Comparison of ENCODE assay signal across 1 cellular context in the genomic region with DNA sequence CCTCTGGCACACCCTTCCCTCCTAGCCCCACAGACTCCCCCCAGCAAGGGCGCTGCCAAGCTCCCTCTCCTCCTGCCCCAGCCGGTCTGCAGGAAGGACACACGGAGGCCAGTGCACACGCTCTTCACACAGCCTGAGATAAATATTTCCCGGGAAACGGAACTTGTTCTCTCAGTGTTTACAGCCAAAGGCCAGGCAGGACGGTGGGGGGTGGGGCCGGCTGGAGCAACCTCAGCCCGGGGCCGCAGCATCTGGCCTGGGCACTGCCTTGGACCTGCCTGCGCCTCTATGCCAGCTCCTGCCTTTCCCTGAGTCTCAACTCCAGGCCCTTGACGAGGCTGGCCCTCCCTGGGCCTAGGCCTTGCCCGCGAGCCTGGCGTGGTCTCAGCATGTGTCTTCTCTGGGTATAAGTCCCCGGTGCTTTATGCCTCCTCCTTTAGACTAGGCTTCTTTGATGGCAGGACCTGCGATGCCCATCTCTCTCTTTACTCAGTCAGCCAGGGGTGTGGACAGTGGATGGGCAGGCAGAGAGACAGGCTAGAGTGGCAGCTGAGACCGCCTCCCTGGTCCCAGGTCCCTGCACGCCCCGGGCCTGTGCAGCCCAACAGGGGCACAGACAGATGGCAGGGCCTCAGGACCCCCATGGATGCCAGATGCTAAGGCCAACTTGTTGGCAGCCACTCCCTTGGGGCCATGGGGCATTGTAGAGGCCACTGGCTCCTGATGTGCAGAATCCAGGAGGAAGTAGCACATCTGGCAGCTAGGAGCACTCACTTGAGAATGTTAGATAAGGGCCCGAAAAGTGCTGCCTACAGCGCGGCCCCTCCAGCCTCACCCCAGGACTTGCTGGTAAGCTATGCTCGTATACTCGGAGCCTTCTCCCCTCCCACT.
TF ChIP-seq lines count a peak whose summit lies in the region.

No MANE protein-coding gene starts in this region.

TF ChIP-seq in K562, 482 proteins besides CTCF, POLR2A, EP300 and RAD21 (continued from another document):
- TF ChIP-seq, protein P1, sequence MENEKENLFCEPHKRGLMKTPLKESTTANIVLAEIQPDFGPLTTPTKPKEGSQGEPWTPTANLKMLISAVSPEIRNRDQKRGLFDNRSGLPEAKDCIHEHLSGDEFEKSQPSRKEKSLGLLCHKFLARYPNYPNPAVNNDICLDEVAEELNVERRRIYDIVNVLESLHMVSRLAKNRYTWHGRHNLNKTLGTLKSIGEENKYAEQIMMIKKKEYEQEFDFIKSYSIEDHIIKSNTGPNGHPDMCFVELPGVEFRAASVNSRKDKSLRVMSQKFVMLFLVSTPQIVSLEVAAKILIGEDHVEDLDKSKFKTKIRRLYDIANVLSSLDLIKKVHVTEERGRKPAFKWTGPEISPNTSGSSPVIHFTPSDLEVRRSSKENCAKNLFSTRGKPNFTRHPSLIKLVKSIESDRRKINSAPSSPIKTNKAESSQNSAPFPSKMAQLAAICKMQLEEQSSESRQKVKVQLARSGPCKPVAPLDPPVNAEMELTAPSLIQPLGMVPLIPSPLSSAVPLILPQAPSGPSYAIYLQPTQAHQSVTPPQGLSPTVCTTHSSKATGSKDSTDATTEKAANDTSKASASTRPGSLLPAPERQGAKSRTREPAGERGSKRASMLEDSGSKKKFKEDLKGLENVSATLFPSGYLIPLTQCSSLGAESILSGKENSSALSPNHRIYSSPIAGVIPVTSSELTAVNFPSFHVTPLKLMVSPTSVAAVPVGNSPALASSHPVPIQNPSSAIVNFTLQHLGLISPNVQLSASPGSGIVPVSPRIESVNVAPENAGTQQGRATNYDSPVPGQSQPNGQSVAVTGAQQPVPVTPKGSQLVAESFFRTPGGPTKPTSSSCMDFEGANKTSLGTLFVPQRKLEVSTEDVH (IDR thresholded peaks at IDR 0.05; ENCODE audit: low read depth, partially characterized antibody): peak; percentile 72
- TF ChIP-seq CBFA2T2 (conservative IDR thresholded peaks at IDR 0.05): 0 out of 2 replicates have a peak, but pooled peaks have one; percentile 23
- TF ChIP-seq, protein P2, sequence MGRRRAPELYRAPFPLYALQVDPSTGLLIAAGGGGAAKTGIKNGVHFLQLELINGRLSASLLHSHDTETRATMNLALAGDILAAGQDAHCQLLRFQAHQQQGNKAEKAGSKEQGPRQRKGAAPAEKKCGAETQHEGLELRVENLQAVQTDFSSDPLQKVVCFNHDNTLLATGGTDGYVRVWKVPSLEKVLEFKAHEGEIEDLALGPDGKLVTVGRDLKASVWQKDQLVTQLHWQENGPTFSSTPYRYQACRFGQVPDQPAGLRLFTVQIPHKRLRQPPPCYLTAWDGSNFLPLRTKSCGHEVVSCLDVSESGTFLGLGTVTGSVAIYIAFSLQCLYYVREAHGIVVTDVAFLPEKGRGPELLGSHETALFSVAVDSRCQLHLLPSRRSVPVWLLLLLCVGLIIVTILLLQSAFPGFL (CRISPR knock-in tag; IDR thresholded peaks at IDR 0.05): no peak
- TF ChIP-seq NRF1 (conservative IDR thresholded peaks at IDR 0.05 in 1 of 2, IDR thresholded peaks at IDR 0.05 in 1 of 2): 0 out of 4 replicates have a peak, but pooled peaks of 1 of the 2 experiments have one; percentile 20
- no peak for TF ChIP-seq MXI1 (IDR thresholded peaks at IDR 0.05; ENCODE audit: low read depth, low read length)
- TF ChIP-seq RBM17 (IDR thresholded peaks at IDR 0.05; ENCODE audit: borderline replicate concordance, low read depth, low read length): no peak
- 0 out of 2 replicates have a peak, but pooled peaks have one; percentile 32 for TF ChIP-seq ARID1B (IDR thresholded peaks at IDR 0.05)
- no peak for TF ChIP-seq CHCHD3 (CRISPR knock-in tag; IDR thresholded peaks at IDR 0.05)
- TF ChIP-seq, protein P3, sequence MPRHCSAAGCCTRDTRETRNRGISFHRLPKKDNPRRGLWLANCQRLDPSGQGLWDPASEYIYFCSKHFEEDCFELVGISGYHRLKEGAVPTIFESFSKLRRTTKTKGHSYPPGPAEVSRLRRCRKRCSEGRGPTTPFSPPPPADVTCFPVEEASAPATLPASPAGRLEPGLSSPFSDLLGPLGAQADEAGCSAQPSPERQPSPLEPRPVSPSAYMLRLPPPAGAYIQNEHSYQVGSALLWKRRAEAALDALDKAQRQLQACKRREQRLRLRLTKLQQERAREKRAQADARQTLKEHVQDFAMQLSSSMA (CRISPR knock-in tag; IDR thresholded peaks at IDR 0.05): no peak
- peak; percentile 77; the same call in 1 of the 2 replicates for TF ChIP-seq ZNF263 (CRISPR knock-in tag; IDR thresholded peaks at IDR 0.05; ENCODE audit: borderline replicate concordance)
- no peak for TF ChIP-seq COPS2 (conservative IDR thresholded peaks at IDR 0.05)
- TF ChIP-seq, protein P4, sequence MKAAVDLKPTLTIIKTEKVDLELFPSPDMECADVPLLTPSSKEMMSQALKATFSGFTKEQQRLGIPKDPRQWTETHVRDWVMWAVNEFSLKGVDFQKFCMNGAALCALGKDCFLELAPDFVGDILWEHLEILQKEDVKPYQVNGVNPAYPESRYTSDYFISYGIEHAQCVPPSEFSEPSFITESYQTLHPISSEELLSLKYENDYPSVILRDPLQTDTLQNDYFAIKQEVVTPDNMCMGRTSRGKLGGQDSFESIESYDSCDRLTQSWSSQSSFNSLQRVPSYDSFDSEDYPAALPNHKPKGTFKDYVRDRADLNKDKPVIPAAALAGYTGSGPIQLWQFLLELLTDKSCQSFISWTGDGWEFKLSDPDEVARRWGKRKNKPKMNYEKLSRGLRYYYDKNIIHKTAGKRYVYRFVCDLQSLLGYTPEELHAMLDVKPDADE (conservative IDR thresholded peaks at IDR 0.05; ENCODE audit: control insufficient read depth, low read depth, low read length): no peak
- peak; percentile 55 for TF ChIP-seq CBFA2T3 (IDR thresholded peaks at IDR 0.05)
- TF ChIP-seq HMGN3 (IDR thresholded peaks at IDR 0.05; ENCODE audit: borderline replicate concordance, extremely low read depth, insufficient read length, low read depth, low read length): peak; percentile 1
- TF ChIP-seq, protein P5, sequence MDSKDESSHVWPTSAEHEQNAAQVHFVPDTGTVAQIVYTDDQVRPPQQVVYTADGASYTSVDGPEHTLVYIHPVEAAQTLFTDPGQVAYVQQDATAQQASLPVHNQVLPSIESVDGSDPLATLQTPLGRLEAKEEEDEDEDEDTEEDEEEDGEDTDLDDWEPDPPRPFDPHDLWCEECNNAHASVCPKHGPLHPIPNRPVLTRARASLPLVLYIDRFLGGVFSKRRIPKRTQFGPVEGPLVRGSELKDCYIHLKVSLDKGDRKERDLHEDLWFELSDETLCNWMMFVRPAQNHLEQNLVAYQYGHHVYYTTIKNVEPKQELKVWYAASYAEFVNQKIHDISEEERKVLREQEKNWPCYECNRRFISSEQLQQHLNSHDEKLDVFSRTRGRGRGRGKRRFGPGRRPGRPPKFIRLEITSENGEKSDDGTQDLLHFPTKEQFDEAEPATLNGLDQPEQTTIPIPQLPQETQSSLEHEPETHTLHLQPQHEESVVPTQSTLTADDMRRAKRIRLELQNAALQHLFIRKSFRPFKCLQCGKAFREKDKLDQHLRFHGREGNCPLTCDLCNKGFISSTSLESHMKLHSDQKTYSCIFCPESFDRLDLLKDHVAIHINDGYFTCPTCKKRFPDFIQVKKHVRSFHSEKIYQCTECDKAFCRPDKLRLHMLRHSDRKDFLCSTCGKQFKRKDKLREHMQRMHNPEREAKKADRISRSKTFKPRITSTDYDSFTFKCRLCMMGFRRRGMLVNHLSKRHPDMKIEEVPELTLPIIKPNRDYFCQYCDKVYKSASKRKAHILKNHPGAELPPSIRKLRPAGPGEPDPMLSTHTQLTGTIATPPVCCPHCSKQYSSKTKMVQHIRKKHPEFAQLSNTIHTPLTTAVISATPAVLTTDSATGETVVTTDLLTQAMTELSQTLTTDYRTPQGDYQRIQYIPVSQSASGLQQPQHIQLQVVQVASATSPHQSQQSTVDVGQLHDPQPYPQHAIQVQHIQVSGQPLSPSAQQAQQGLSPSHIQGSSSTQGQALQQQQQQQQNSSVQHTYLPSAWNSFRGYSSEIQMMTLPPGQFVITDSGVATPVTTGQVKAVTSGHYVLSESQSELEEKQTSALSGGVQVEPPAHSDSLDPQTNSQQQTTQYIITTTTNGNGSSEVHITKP (IDR thresholded peaks at IDR 0.05; ENCODE audit: partially characterized antibody): no peak
- TF ChIP-seq POLR2AphosphoS2 (IDR thresholded peaks at IDR 0.05; ENCODE audit: low read length): no peak
- 0 out of 2 replicates have a peak, but pooled peaks have one; percentile 11 for TF ChIP-seq RBFOX2 (IDR thresholded peaks at IDR 0.05; ENCODE audit: low read depth, low read length)
- TF ChIP-seq TEAD1 (CRISPR knock-in tag; IDR thresholded peaks at IDR 0.05): peak in 1 of 2 experiments; percentile 26; a peak in 1 of 4 replicates
- TF ChIP-seq SMAD4 (CRISPR knock-in tag; conservative IDR thresholded peaks at IDR 0.05): no peak
- no peak for TF ChIP-seq PYGO2 (tag; IDR thresholded peaks at IDR 0.05)
- TF ChIP-seq PHF21A (IDR thresholded peaks at IDR 0.05; ENCODE audit: borderline replicate concordance, low read depth): no peak
